7 cellular contexts compared by ENCODE assay signal in genomic region chr10:78964952-78965633, GRCh38.
DNase-seq lines count a peak whose midpoint lies in the region; TF ChIP-seq lines count a peak whose summit lies in the region.

No MANE protein-coding gene starts in this region.

- H3K27ac ChIP-seq in stomach (peak overlapping the region in 4 of 5 donors; percentile 3 to 58 (median 44)), Karpas-422 (ENCODE audit: low read length) (no peak overlapping the region)

- DNase-seq in T1000 (lab: John Stamatoyannopoulos, UW) (peak; percentile 67), hippocampal formation (lab: John Stamatoyannopoulos, UW) (peak; percentile 45 to 72), stomach (peak; percentile 82), activated gamma-delta T cell treated with Interleukin-2 at 50 U/mL for 16 hours (no peak), Karpas-422 (no peak), activated T-cell treated with anti-CD3 and anti-CD28 coated beads for 4 hours (no peak)

- peak; percentile 100 for TF ChIP-seq EP300 in Ishikawa (IDR thresholded peaks at IDR 0.05; ENCODE audit: borderline replicate concordance)
- no peak for TF ChIP-seq EP300 in stomach (IDR thresholded peaks at IDR 0.05)

- H3K4me2 ChIP-seq in Karpas-422 (ENCODE audit: low read depth, low read length, poor library complexity, severe bottlenecking) = no peak overlapping the region

- 25 to 59% (median 28%) methylated on average over 15 to 17 of the region's 17 CpGs for WGBS in stomach, 5 donors

- no peaks in the 10 kb centered on the region for H3K36me3 ChIP-seq in stomach
- H3K36me3 ChIP-seq in Karpas-422 (ENCODE audit: insufficient read depth, low read length) = no peaks in the 10 kb centered on the region

- H3K4me3 ChIP-seq in stomach = no peak overlapping the region
- no peak overlapping the region for H3K4me3 ChIP-seq in Karpas-422 (ENCODE audit: low read length)

- H3K27me3 ChIP-seq in stomach (no peaks in the 10 kb centered on the region), Karpas-422 (ENCODE audit: low read length) (no peaks in the 10 kb centered on the region)

- TF ChIP-seq CTCF in stomach (IDR thresholded peaks at IDR 0.05) = no peak

- no peak for TF ChIP-seq POLR2A in stomach (IDR thresholded peaks at IDR 0.05)

- no peak overlapping the region for H2AFZ ChIP-seq in Karpas-422 (ENCODE audit: low read length)

- H4K20me1 ChIP-seq in Karpas-422 (ENCODE audit: insufficient read depth, low read depth, low read length) = no peaks in the 10 kb centered on the region

- TF ChIP-seq RAD21 in Ishikawa (IDR thresholded peaks at IDR 0.05; ENCODE audit: low read depth) = peak; percentile 63

- no peaks in the 10 kb centered on the region for H3K9me2 ChIP-seq in Karpas-422 (replicated peaks; ENCODE audit: insufficient read depth, low read length)

- intact Hi-C loops in stomach (cut with DNase I; ENCODE audit: low total_unique reads) = no loop called here

- no peaks in the 10 kb centered on the region for H3K79me2 ChIP-seq in Karpas-422 (ENCODE audit: low read length)

- no peak overlapping the region for H3K9ac ChIP-seq in Karpas-422 (ENCODE audit: low read length)

- no peaks in the 10 kb centered on the region for H3K9me3 ChIP-seq in stomach
- H3K9me3 ChIP-seq in Karpas-422 (ENCODE audit: low read length) = no peaks in the 10 kb centered on the region

- H3K4me1 ChIP-seq in stomach = peaks cover 17 to 57% (median 40%) of the 10 kb centered on the region in 4 donors
- H3K4me1 ChIP-seq in Karpas-422 (ENCODE audit: low read length) = peaks cover 8% of the 10 kb centered on the region

TF ChIP-seq in Ishikawa, 13 proteins besides CTCF, POLR2A, EP300 and RAD21:
- TF ChIP-seq EGR1 (IDR thresholded peaks at IDR 0.05) (peak; percentile 66; the same call in 1 of the 2 replicates), MAX (IDR thresholded peaks at IDR 0.05) (peak; percentile 91), TEAD4 (IDR thresholded peaks at IDR 0.05) (peak; percentile 93), NFIC (IDR thresholded peaks at IDR 0.05) (peak; percentile 99), CREB1 (IDR thresholded peaks at IDR 0.05; ENCODE audit: low read depth) (peak; percentile 70), TCF12 (IDR thresholded peaks at IDR 0.05; ENCODE audit: low read depth) (peak; percentile 99), CEBPB (IDR thresholded peaks at IDR 0.05) (peak; percentile 76; the same call in 1 of the 2 replicates), YY1 (IDR thresholded peaks at IDR 0.05; ENCODE audit: low read depth) (peak; percentile 77), ZBTB7A (IDR thresholded peaks at IDR 0.05; ENCODE audit: low read depth) (peak; percentile 100), TAF1 (IDR thresholded peaks at IDR 0.05; ENCODE audit: low read depth) (peak; percentile 70; the same call in 1 of the 2 replicates), USF1 (IDR thresholded peaks at IDR 0.05) (peak; percentile 63), REST (IDR thresholded peaks at IDR 0.05; ENCODE audit: low read depth) (no peak), FOXM1 (IDR thresholded peaks at IDR 0.05; ENCODE audit: borderline replicate concordance, low read depth) (peak; percentile 96)
TF ChIP-seq in Ishikawa: peak in this region for 12.

Comparison
In these comparisons a context has a peak if more than half of its experiments do, and no peak if none do; other contexts are left out.
1. DNase-seq: peak in T1000 (single experiment), hippocampal formation (2 of 2) and stomach (single experiment); none in activated gamma-delta T cell treated with Interleukin-2 at 50 U/mL for 16 hours (single experiment), Karpas-422 (single experiment) and activated T-cell treated with anti-CD3 and anti-CD28 coated beads for 4 hours (single experiment).